Comparison of ENCODE assay signal across 10 cellular contexts in genomic region chr22:38309614-38310517, GRCh38. TPM values are rescaled to one million over a fixed set of nuclear protein-coding genes. Genes with fewer than 3 reads are reported as not detected.
DNase-seq lines count a peak whose midpoint lies in the region; ATAC-seq and TF ChIP-seq lines count a peak whose summit lies in the region.
"Had no signal": no experiment of that assay in that cellular context is flagged by ENCODE, and none has a peak within 500 bp of the region (broad histone marks: within the 10 kb centered on the region; RNA-seq: fewer than 3 reads in every experiment).

No MANE protein-coding gene starts in this region.

- CTCF ChIA-PET in activated CD4-positive, alpha-beta memory T cell treated with anti-CD3 and anti-CD28 coated beads, Interleukin-2, amount 10 ng/mL, durations not matched to agents 7 days and 5 days (lab: Charles Lee): interaction anchor here (0.5 to 0.6 kb wide), 2 partner anchors 169 to 209 kb away, joined by 3 to 4 read pairs; no protein-coding TSS in a partner anchor
- CTCF ChIA-PET in activated CD4-positive, alpha-beta memory T cell treated with anti-CD3 and anti-CD28 coated beads for 36 hours (lab: Charles Lee): no interaction called here

- DNase-seq in activated CD4-positive, alpha-beta memory T cell treated with anti-CD3 and anti-CD28 coated beads, Interleukin-2, amount 10 ng/mL, durations not matched to agents 7 days and 5 days: no peak
- no peak for DNase-seq in activated CD4-positive, alpha-beta memory T cell treated with anti-CD3 and anti-CD28 coated beads for 36 hours
- DNase-seq in endodermal cell (no peak), naive B cell (no peak), upper lobe of right lung (no peak), iPS-NIHi7 (ENCODE audit: extremely low spot score) (no peak), DMS53 (lab: John Stamatoyannopoulos, UW) (no peak)
- DNase-seq: activated CD8-positive, alpha-beta memory T cell treated with anti-CD3 and anti-CD28 coated beads, Interleukin-2, amount 10 ng/mL, durations not matched to agents 7 days and 5 days; islet precursor cell had no signal

- H3K4me1 Mint-ChIP-seq in activated CD4-positive, alpha-beta memory T cell treated with anti-CD3 and anti-CD28 coated beads, Interleukin-2, amount 10 ng/mL, durations not matched to agents 7 days and 5 days: peaks cover 68% of the 10 kb centered on the region
- H3K4me1 Mint-ChIP-seq in activated CD4-positive, alpha-beta memory T cell treated with anti-CD3 and anti-CD28 coated beads for 36 hours (ENCODE audit: low read depth): peaks cover 67% of the 10 kb centered on the region
- H3K4me1 Mint-ChIP-seq in endodermal cell (peaks cover 34% of the 10 kb centered on the region), naive B cell (peaks cover 59 to 71% (median 60%) of the 10 kb centered on the region in 3 donors)

- no peak overlapping the region for H3K4me3 ChIP-seq in endodermal cell (ENCODE audit: low read length)
- no peak overlapping the region for H3K4me3 ChIP-seq in upper lobe of right lung

- TF ChIP-seq CTCF in endodermal cell (conservative IDR thresholded peaks at IDR 0.05) (no peak), upper lobe of right lung (IDR thresholded peaks at IDR 0.05) (no peak)

- H3K9ac ChIP-seq in endodermal cell (ENCODE audit: extremely low read depth, low read length, poor library complexity, severe bottlenecking): no peak overlapping the region

- H3K27ac ChIP-seq in endodermal cell (ENCODE audit: low read depth, low read length) (peak overlapping the region; percentile 11), upper lobe of right lung (peak overlapping the region; percentile 58)

- no peaks in the 10 kb centered on the region for H3K9me3 ChIP-seq in endodermal cell (ENCODE audit: control insufficient read depth, low read length)
- no peaks in the 10 kb centered on the region for H3K9me3 ChIP-seq in upper lobe of right lung

- POLR2A ChIA-PET in activated CD4-positive, alpha-beta memory T cell treated with anti-CD3 and anti-CD28 coated beads, Interleukin-2, amount 10 ng/mL, durations not matched to agents 7 days and 5 days (lab: Charles Lee): no interaction called here
- POLR2A ChIA-PET in activated CD4-positive, alpha-beta memory T cell treated with anti-CD3 and anti-CD28 coated beads for 36 hours (lab: Charles Lee): no interaction called here

- ATAC-seq in naive B cell (ENCODE audit: low read depth in 2 of 2) (no peak), upper lobe of right lung (no peak), HG03097 (IDR thresholded peaks at IDR 0.05; ENCODE audit: low FRiP score, unreplicated experiment) (no peak)
- ATAC-seq: activated CD8-positive, alpha-beta memory T cell treated with anti-CD3 and anti-CD28 coated beads, Interleukin-2, amount 10 ng/mL, durations not matched to agents 7 days and 5 days had no signal

- H3K4me3 Mint-ChIP-seq in activated CD4-positive, alpha-beta memory T cell treated with anti-CD3 and anti-CD28 coated beads, Interleukin-2, amount 10 ng/mL, durations not matched to agents 7 days and 5 days: no peak overlapping the region
- H3K4me3 Mint-ChIP-seq in activated CD4-positive, alpha-beta memory T cell treated with anti-CD3 and anti-CD28 coated beads for 36 hours: no peak overlapping the region
- no peak overlapping the region for H3K4me3 Mint-ChIP-seq in endodermal cell
- H3K4me3 Mint-ChIP-seq in naive B cell: no peak overlapping the region
- H3K4me3 Mint-ChIP-seq: activated CD8-positive, alpha-beta memory T cell treated with anti-CD3 and anti-CD28 coated beads, Interleukin-2, amount 10 ng/mL, durations not matched to agents 7 days and 5 days had no signal

- no peaks in the 10 kb centered on the region for H3K27me3 Mint-ChIP-seq in activated CD4-positive, alpha-beta memory T cell treated with anti-CD3 and anti-CD28 coated beads, Interleukin-2, amount 10 ng/mL, durations not matched to agents 7 days and 5 days
- H3K27me3 Mint-ChIP-seq in activated CD4-positive, alpha-beta memory T cell treated with anti-CD3 and anti-CD28 coated beads for 36 hours: no peaks in the 10 kb centered on the region
- H3K27me3 Mint-ChIP-seq in endodermal cell (ENCODE audit: insufficient read depth): no peaks in the 10 kb centered on the region
- no peaks in the 10 kb centered on the region for H3K27me3 Mint-ChIP-seq in naive B cell
- H3K27me3 Mint-ChIP-seq: activated CD8-positive, alpha-beta memory T cell treated with anti-CD3 and anti-CD28 coated beads, Interleukin-2, amount 10 ng/mL, durations not matched to agents 7 days and 5 days had no signal

- peaks cover 27% of the 10 kb centered on the region for H3K36me3 Mint-ChIP-seq in activated CD4-positive, alpha-beta memory T cell treated with anti-CD3 and anti-CD28 coated beads, Interleukin-2, amount 10 ng/mL, durations not matched to agents 7 days and 5 days (ENCODE audit: low read depth)
- peaks cover 11% of the 10 kb centered on the region for H3K36me3 Mint-ChIP-seq in activated CD4-positive, alpha-beta memory T cell treated with anti-CD3 and anti-CD28 coated beads for 36 hours
- peaks cover 52% of the 10 kb centered on the region for H3K36me3 Mint-ChIP-seq in endodermal cell (ENCODE audit: low read depth)
- no peaks in the 10 kb centered on the region for H3K36me3 Mint-ChIP-seq in naive B cell

- 93 to 95% methylated on average over 11 to 18 of the region's 18 CpGs for WGBS in endodermal cell (ENCODE audit: insufficient coverage in 1 of 2, insufficient read length in 1 of 2), 2 experiments

- H3K36me3 ChIP-seq in endodermal cell (ENCODE audit: control insufficient read depth, insufficient read depth, low read length) (peaks cover 63% of the 10 kb centered on the region), upper lobe of right lung (peaks cover 19% of the 10 kb centered on the region)

- intact Hi-C loops in activated CD4-positive, alpha-beta memory T cell treated with anti-CD3 and anti-CD28 coated beads for 36 hours (cut with micrococcal nuclease): no loop called here
- intact Hi-C loops in upper lobe of right lung (cut with DNase I): no loop called here

- peak overlapping the region; percentile 44 for H3K27ac Mint-ChIP-seq in activated CD4-positive, alpha-beta memory T cell treated with anti-CD3 and anti-CD28 coated beads, Interleukin-2, amount 10 ng/mL, durations not matched to agents 7 days and 5 days
- no peak overlapping the region for H3K27ac Mint-ChIP-seq in activated CD4-positive, alpha-beta memory T cell treated with anti-CD3 and anti-CD28 coated beads for 36 hours
- peak overlapping the region; percentile 68 for H3K27ac Mint-ChIP-seq in endodermal cell
- H3K27ac Mint-ChIP-seq in naive B cell: peak overlapping the region in 5 of 6 donors; percentile 16 to 84 (median 65)

- H3K27me3 ChIP-seq in endodermal cell (ENCODE audit: control insufficient read depth, insufficient read depth, low read length, poor library complexity, severe bottlenecking): no peaks in the 10 kb centered on the region
- H3K27me3 ChIP-seq in upper lobe of right lung: no peaks in the 10 kb centered on the region

- H3K4me1 ChIP-seq in endodermal cell (ENCODE audit: control insufficient read depth, insufficient read depth, low read length) (peaks cover 17% of the 10 kb centered on the region), upper lobe of right lung (peaks cover 58% of the 10 kb centered on the region)

- no peaks in the 10 kb centered on the region for H3K9me3 Mint-ChIP-seq in activated CD4-positive, alpha-beta memory T cell treated with anti-CD3 and anti-CD28 coated beads, Interleukin-2, amount 10 ng/mL, durations not matched to agents 7 days and 5 days
- H3K9me3 Mint-ChIP-seq in activated CD4-positive, alpha-beta memory T cell treated with anti-CD3 and anti-CD28 coated beads for 36 hours: no peaks in the 10 kb centered on the region
- H3K9me3 Mint-ChIP-seq in endodermal cell (no peaks in the 10 kb centered on the region), naive B cell (no peaks in the 10 kb centered on the region)

RNA-seq across cellular contexts. Expression of gene CSNK1E, which starts 7.4 kb away (rescaled TPM):
- total RNA-seq in activated CD4-positive, alpha-beta memory T cell treated with anti-CD3 and anti-CD28 coated beads, Interleukin-2, amount 10 ng/mL, durations not matched to agents 7 days and 5 days: 100 to 1,000 TPM in 1 of 2 experiments, 10 to 100 TPM in 1; 99.9 to 102 TPM
- total RNA-seq in activated CD4-positive, alpha-beta memory T cell treated with anti-CD3 and anti-CD28 coated beads for 36 hours: 100 to 1,000 TPM; 104 to 105 TPM
- 100 to 1,000 TPM; 224 to 229 TPM for total RNA-seq in endodermal cell
- polyA plus RNA-seq in endodermal cell (2013, experiment 1 of 2): 167 TPM
- 148 TPM for polyA plus RNA-seq in endodermal cell (2013, experiment 2 of 2)
- polyA plus RNA-seq in naive B cell (ENCODE audit: low read depth in 6 of 6): 10 to 100 TPM in 3 of 6 donors, 1 to 10 TPM in 3; 5.8 to 19.6 (median 10.0) TPM
- 115 TPM for total RNA-seq in upper lobe of right lung

RNA-seq across cellular contexts. Expression of gene TMEM184B, which starts 37.1 kb away (rescaled TPM):
- 10 to 100 TPM; 45.9 to 49.3 TPM for total RNA-seq in activated CD4-positive, alpha-beta memory T cell treated with anti-CD3 and anti-CD28 coated beads, Interleukin-2, amount 10 ng/mL, durations not matched to agents 7 days and 5 days
- 10 to 100 TPM; 24.4 to 26.6 TPM for total RNA-seq in activated CD4-positive, alpha-beta memory T cell treated with anti-CD3 and anti-CD28 coated beads for 36 hours
- total RNA-seq in endodermal cell: 10 to 100 TPM; 55.4 to 57.6 TPM
- 56.1 TPM for polyA plus RNA-seq in endodermal cell (2013, experiment 1 of 2)
- 47.2 TPM for polyA plus RNA-seq in endodermal cell (2013, experiment 2 of 2)
- polyA plus RNA-seq in naive B cell (ENCODE audit: low read depth in 6 of 6): 1 to 10 TPM in 5 of 6 donors, not detected in 1; 1.8 to 5.9 (median 4.1) TPM
- total RNA-seq in upper lobe of right lung: 79.2 TPM
